1 cellular context compared by ENCODE assay signal in genomic region chr1:6623269-6623965, GRCh38.
TF ChIP-seq lines count a peak whose summit lies in the region.

No MANE protein-coding gene starts in this region.

TF ChIP-seq in WTC11, 78 proteins besides CTCF, POLR2A, EP300 and RAD21 (continued from another document):
- TF ChIP-seq PRDM15 (CRISPR knock-in tag; IDR thresholded peaks at IDR 0.05), result no peak
- TF ChIP-seq ZNF423 (CRISPR knock-in tag; IDR thresholded peaks at IDR 0.05), result no peak
- TF ChIP-seq, protein P1, sequence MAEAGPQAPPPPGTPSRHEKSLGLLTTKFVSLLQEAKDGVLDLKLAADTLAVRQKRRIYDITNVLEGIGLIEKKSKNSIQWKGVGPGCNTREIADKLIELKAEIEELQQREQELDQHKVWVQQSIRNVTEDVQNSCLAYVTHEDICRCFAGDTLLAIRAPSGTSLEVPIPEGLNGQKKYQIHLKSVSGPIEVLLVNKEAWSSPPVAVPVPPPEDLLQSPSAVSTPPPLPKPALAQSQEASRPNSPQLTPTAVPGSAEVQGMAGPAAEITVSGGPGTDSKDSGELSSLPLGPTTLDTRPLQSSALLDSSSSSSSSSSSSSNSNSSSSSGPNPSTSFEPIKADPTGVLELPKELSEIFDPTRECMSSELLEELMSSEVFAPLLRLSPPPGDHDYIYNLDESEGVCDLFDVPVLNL (CRISPR knock-in tag; IDR thresholded peaks at IDR 0.05; ENCODE audit: borderline replicate concordance, low read depth), result no peak
- TF ChIP-seq ATF6 (CRISPR knock-in tag; IDR thresholded peaks at IDR 0.05), result no peak
- no peak for TF ChIP-seq MYBL2 (CRISPR knock-in tag; IDR thresholded peaks at IDR 0.05)
- no peak for TF ChIP-seq ZNF138 (CRISPR knock-in tag; conservative IDR thresholded peaks at IDR 0.05)
- no peak for TF ChIP-seq USF1 (CRISPR knock-in tag; IDR thresholded peaks at IDR 0.05)
- TF ChIP-seq ZSCAN18 (CRISPR knock-in tag; IDR thresholded peaks at IDR 0.05), result no peak
- no peak for TF ChIP-seq TEAD4 (CRISPR knock-in tag; IDR thresholded peaks at IDR 0.05)
- TF ChIP-seq NFATC4 (CRISPR knock-in tag; IDR thresholded peaks at IDR 0.05), result no peak
- TF ChIP-seq MAX (CRISPR knock-in tag; IDR thresholded peaks at IDR 0.05), result no peak
